ENCODE assay signal across 8 cellular contexts in the genomic region with DNA sequence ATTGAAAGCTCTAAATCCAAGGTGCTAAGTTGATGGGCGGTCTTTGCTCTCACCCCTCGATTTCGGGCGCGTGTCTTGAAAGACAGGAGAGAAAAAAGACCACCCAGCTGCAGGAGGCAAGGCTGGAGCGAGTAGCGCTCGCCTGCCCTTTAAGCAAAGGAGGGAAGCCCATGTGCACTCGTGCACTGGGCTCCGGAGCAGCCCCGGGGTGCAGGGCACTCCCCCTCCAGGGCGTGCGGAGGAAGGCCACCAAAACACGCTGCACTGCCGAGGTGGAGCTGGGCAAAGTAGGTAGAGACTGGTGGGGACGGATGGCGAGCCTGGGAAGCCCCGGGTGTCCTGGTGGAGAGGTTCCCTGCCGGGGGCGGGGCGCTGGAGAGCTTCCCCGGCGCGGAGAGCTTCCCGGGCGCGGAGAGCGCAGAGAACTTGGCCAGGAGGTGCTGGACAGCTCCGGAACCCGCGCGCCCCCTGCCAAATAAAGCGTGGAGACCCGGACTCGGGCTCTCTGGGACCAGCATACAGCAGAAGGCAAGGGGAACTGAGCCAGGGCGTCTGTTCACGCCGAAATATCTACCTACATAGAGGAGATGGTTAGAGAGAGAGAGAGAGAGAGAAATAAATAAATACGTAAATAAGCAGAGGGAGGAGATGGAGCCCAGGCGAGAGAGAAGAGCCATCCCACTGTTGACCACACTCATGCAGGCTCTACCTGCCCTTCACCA. TPM values are rescaled to one million over a fixed set of nuclear protein-coding genes. Genes with fewer than 3 reads are reported as not detected.
DNase-seq lines count a peak whose midpoint lies in the region; ATAC-seq and TF ChIP-seq lines count a peak whose summit lies in the region.

No MANE protein-coding gene starts in this region.

- POLR2A ChIA-PET in OCI-LY7 (lab: Charles Lee): interaction anchor here (1.0 to 1.7 kb wide), 3 partner anchors 9 to 22 kb away, joined by 3 to 6 read pairs (median 3); no protein-coding TSS in a partner anchor

- DNase-seq in DMS114 treated with DMSO at 0.1 percent for 48 hours (lab: John Stamatoyannopoulos, UW; ENCODE audit: unreplicated experiment) (peak; percentile 39), OCI-LY7 (ENCODE audit: low spot score) (peak; percentile 22), heart right ventricle (peak in 1 of 2 donors; percentile 14), psoas muscle (peak; percentile 15 to 45), SIG-M5 (lab: John Stamatoyannopoulos, UW) (no peak)
- peak; percentile 68 for DNase-seq in activated naive CD8-positive, alpha-beta T cell treated with anti-CD3 and anti-CD28 coated beads for 36 hours

- CTCF ChIA-PET in OCI-LY7 (lab: Charles Lee; ENCODE audit: unreplicated experiment): interaction anchor here (0.6 kb wide), 1 partner anchor 102 kb away, joined by 4 read pairs; no protein-coding TSS in a partner anchor

- H3K27ac ChIP-seq in OCI-LY7 (ENCODE audit: low read depth, low read length, poor library complexity, severe bottlenecking) (no peak overlapping the region), heart right ventricle (no peak overlapping the region), psoas muscle (no peak overlapping the region)

- H3K27me3 ChIP-seq in heart right ventricle (peaks cover 0 to 76% (median 61%) of the 10 kb centered on the region in 7 donors), psoas muscle (ENCODE audit: insufficient read depth in 3 of 3, low read length in 2 of 3) (peaks cover 0 to 57% (median 1%) of the 10 kb centered on the region in 3 donors)

- H3K79me2 ChIP-seq in OCI-LY7 (ENCODE audit: insufficient read depth, low read depth, low read length): no peaks in the 10 kb centered on the region

- no TSS peak for BruUV-seq in OCI-LY7 (replicated peaks; lab: Mats Ljungman, UMichigan)

- peak overlapping the region; percentile 88 for H3K27ac Mint-ChIP-seq in activated naive CD8-positive, alpha-beta T cell treated with anti-CD3 and anti-CD28 coated beads for 36 hours

- no peaks in the 10 kb centered on the region for H3K27me3 Mint-ChIP-seq in activated naive CD8-positive, alpha-beta T cell treated with anti-CD3 and anti-CD28 coated beads for 36 hours

- peaks cover 26% of the 10 kb centered on the region for H3K9me3 Mint-ChIP-seq in activated naive CD8-positive, alpha-beta T cell treated with anti-CD3 and anti-CD28 coated beads for 36 hours

- no peaks in the 10 kb centered on the region for H3K9me3 ChIP-seq in OCI-LY7 (ENCODE audit: low read length)
- peaks cover 0 to 23% (median 9%) of the 10 kb centered on the region in 11 donors for H3K9me3 ChIP-seq in heart right ventricle
- H3K9me3 ChIP-seq in psoas muscle: peaks cover 8% of the 10 kb centered on the region

- TF ChIP-seq CTCF in OCI-LY7 (conservative IDR thresholded peaks at IDR 0.05; ENCODE audit: low read length): peak; percentile 6; the same call in 1 of the 2 replicates
- no peak for TF ChIP-seq CTCF in heart right ventricle (IDR thresholded peaks at IDR 0.05)
- TF ChIP-seq CTCF in psoas muscle (IDR thresholded peaks at IDR 0.05): no peak

- WGBS in heart right ventricle, 2 donors: 1 to 2% methylated on average over 40 of the region's 40 CpGs
- 0 to 1% (median 1%) methylated on average over 37 to 40 of the region's 40 CpGs for WGBS in psoas muscle, 3 donors

- no peaks in the 10 kb centered on the region for H3K9me2 ChIP-seq in OCI-LY7 (ENCODE audit: insufficient read depth, low read length)

- H3K4me1 ChIP-seq in OCI-LY7 (ENCODE audit: insufficient read depth, low read length, poor library complexity, severe bottlenecking) (peaks cover 3% of the 10 kb centered on the region), heart right ventricle (peaks cover 0 to 24% (median 20%) of the 10 kb centered on the region in 9 donors), psoas muscle (peaks cover 17% of the 10 kb centered on the region)

- ATAC-seq in HG02610 (IDR thresholded peaks at IDR 0.05; ENCODE audit: unreplicated experiment) (peak; percentile 34), heart right ventricle (peak; percentile 47 to 74 (median 65)), psoas muscle (peak in 3 of 4 donors; percentile 32 to 62 (median 53)), GM21528 (IDR thresholded peaks at IDR 0.05; ENCODE audit: low FRiP score, unreplicated experiment) (no peak)

- peak overlapping the region; percentile 100 for H3K4me3 Mint-ChIP-seq in activated naive CD8-positive, alpha-beta T cell treated with anti-CD3 and anti-CD28 coated beads for 36 hours

- peaks cover 19% of the 10 kb centered on the region for H3K4me1 Mint-ChIP-seq in activated naive CD8-positive, alpha-beta T cell treated with anti-CD3 and anti-CD28 coated beads for 36 hours

- intact Hi-C loops in OCI-LY7 (cut with micrococcal nuclease; ENCODE audit: unreplicated experiment): loop anchor here (5.0 kb wide), 1 partner anchor 64 kb away; no protein-coding TSS in a partner anchor
- intact Hi-C loops in heart right ventricle (cut with DNase I): no loop called here
- intact Hi-C loops in psoas muscle (cut with DNase I): no loop called here

- H3K4me3 ChIP-seq in OCI-LY7 (ENCODE audit: low read depth, low read length, poor library complexity, severe bottlenecking): peak overlapping the region; percentile 71
- peak overlapping the region; percentile 36 to 63 (median 52) for H3K4me3 ChIP-seq in heart right ventricle
- H3K4me3 ChIP-seq in psoas muscle: peak overlapping the region; percentile 64

- H4K20me1 ChIP-seq in OCI-LY7 (ENCODE audit: insufficient read depth, low read length): no peaks in the 10 kb centered on the region

- peak overlapping the region; percentile 91 for H2AFZ ChIP-seq in OCI-LY7 (ENCODE audit: low read length)

- H3K36me3 Mint-ChIP-seq in activated naive CD8-positive, alpha-beta T cell treated with anti-CD3 and anti-CD28 coated beads for 36 hours: peaks cover 39% of the 10 kb centered on the region

- H3K36me3 ChIP-seq in OCI-LY7 (ENCODE audit: insufficient read depth, low read length) (no peaks in the 10 kb centered on the region), heart right ventricle (no peaks in the 10 kb centered on the region), psoas muscle (ENCODE audit: insufficient read depth in 1 of 2, low read depth in 1 of 2) (no peaks in the 10 kb centered on the region)

- H3K4me2 ChIP-seq in OCI-LY7 (ENCODE audit: low read length): peak overlapping the region; percentile 83

RNA-seq across cellular contexts. Expression of a gene that starts 0.6 kb away (rescaled TPM):
- total RNA-seq in OCI-LY7 (2014; rRNA removed; shearing (Covaris generic)): 1.8 and 11.1 TPM in 2 replicates
- total RNA-seq in OCI-LY7 (2022): 0.85 and 0.95 TPM in 2 replicates
- 100 to 1,000 TPM; 120 to 134 TPM for total RNA-seq in activated naive CD8-positive, alpha-beta T cell treated with anti-CD3 and anti-CD28 coated beads for 36 hours
- 1 to 10 TPM in 1 of 10 donors, under 1 TPM in 7, not detected in 2; 0.25 to 2.8 (median 0.60) TPM for total RNA-seq in heart right ventricle
- under 1 TPM in 1 of 2 donors, not detected in 1; 0.06 TPM for polyA plus RNA-seq in heart right ventricle
- 1 to 10 TPM in 1 of 4 donors, under 1 TPM in 2, not detected in 1; 0.17 to 1.8 (median 0.34) TPM for total RNA-seq in psoas muscle
- polyA plus RNA-seq in psoas muscle: under 1 TPM in 1 of 3 donors, not detected in 2; 0.26 TPM

Comparison
In these comparisons a context has a peak if more than half of its experiments do, and no peak if none do; other contexts are left out.
1. RNA of a gene that starts 0.6 kb away (total RNA-seq): 120 to 134 TPM in activated naive CD8-positive, alpha-beta T cell treated with anti-CD3 and anti-CD28 coated beads for 36 hours; 0.85 to 11.1 TPM in OCI-LY7, 0.25 to 2.8 TPM in heart right ventricle and 0.17 to 1.8 TPM in psoas muscle; every median in the first group is over 10 times any median in the second.
2. Peak in every context shown above with its lines, with median percentiles within 50 percentile points of each other: H3K4me3 ChIP-seq.